8 cellular contexts compared by ENCODE assay signal in genomic region chr14:92039720-92040430, GRCh38. TPM values are rescaled to one million over a fixed set of nuclear protein-coding genes. Genes with fewer than 3 reads are reported as not detected.
DNase-seq lines count a peak whose midpoint lies in the region; ATAC-seq, FAIRE-seq and TF ChIP-seq lines count a peak whose summit lies in the region.

Gene TRIP11, minus strand, starts transcription at chr14:92040059. Its CDS starts 374 bp downstream, at chr14:92039685.

- H3K27ac Mint-ChIP-seq in progenitor cell of endocrine pancreas, result peak within 1 kb of the TSS; percentile 100

- peak within 1 kb of the TSS; percentile 98 for H3K4me3 Mint-ChIP-seq in progenitor cell of endocrine pancreas (ENCODE audit: low read depth)

- H3K9me3 Mint-ChIP-seq in progenitor cell of endocrine pancreas (ENCODE audit: low read depth), result no peaks in the 10 kb centered on the region

- DNase-seq in GM12892 (ENCODE audit: insufficient read length), result peak; percentile 83
- peak; percentile 32 for DNase-seq in NCI-H1436 treated with DMSO at 0.1 percent for 48 hours (lab: John Stamatoyannopoulos, UW)
- peak; percentile 92 for DNase-seq in amniotic epithelial cell (ENCODE audit: low read depth)
- peak; percentile 96 for DNase-seq in left cardiac atrium
- DNase-seq in progenitor cell of endocrine pancreas (ENCODE audit: low spot score, unreplicated experiment), result peak; percentile 83
- peak; percentile 93 for DNase-seq in ureter (ENCODE audit: low spot score)

- TF ChIP-seq POLR2A in GM12892 (IDR thresholded peaks at IDR 0.05; ENCODE audit: low read depth, low read length), result peak; percentile 98

- no peak for TF ChIP-seq CTCF in progenitor cell of endocrine pancreas (IDR thresholded peaks at IDR 0.05; ENCODE audit: unreplicated experiment)

- H3K4me1 Mint-ChIP-seq in progenitor cell of endocrine pancreas (ENCODE audit: low read depth), result peaks cover 21% of the 10 kb centered on the region

- intact Hi-C loops in T-helper 1 cell treated with Interleukin-12 subunit alpha and Interleukin-12 subunit beta and Interleukin-4 antibody, amounts not matched to agents 30 ng/mL and 1 ng/mL, for 36 hours (cut with micrococcal nuclease), result loop anchor here (1.0 to 5.0 kb wide), 7 partner anchors 66 to 754 kb away; partner anchors contain the start of genes ATXN3, GOLGA5 and PPP4R3A
- intact Hi-C loops in left cardiac atrium (cut with DNase I), result no loop called here

- H3K27me3 Mint-ChIP-seq in progenitor cell of endocrine pancreas, result no peaks in the 10 kb centered on the region

- H3K36me3 Mint-ChIP-seq in progenitor cell of endocrine pancreas (ENCODE audit: insufficient read depth), result no peaks in the 10 kb centered on the region

- ATAC-seq in HG02840 (IDR thresholded peaks at IDR 0.05; ENCODE audit: low FRiP score, unreplicated experiment) (peak; percentile 97), left cardiac atrium (peak; percentile 99)

- FAIRE-seq in GM12892 (lab: Jason Lieb, UNC), result peak; percentile 88

RNA-seq across cellular contexts. Expression of gene TRIP11, which starts in this region (rescaled TPM):
- polyA plus RNA-seq in GM12892 (2012; ENCODE audit: missing spikeins), result 16.4 TPM
- total RNA-seq in T-helper 1 cell treated with Interleukin-12 subunit alpha and Interleukin-12 subunit beta and Interleukin-4 antibody, amounts not matched to agents 30 ng/mL and 1 ng/mL, for 36 hours, result 46.7 and 50.4 TPM in 2 replicates
- total RNA-seq in left cardiac atrium (10 to 100 TPM; 54.2 to 59.2 TPM), progenitor cell of endocrine pancreas (58.6 and 60.9 TPM in 2 replicates), ureter (83.5 TPM)

Comparison
In these comparisons a context has a peak if more than half of its experiments do, and no peak if none do; other contexts are left out.
1. Peak in every context shown above with its lines: DNase-seq and ATAC-seq.
2. DNase-seq: peak in every context shown above with its lines; median percentile 96 in left cardiac atrium; 93 in ureter; 92 in amniotic epithelial cell; 83 in GM12892; 83 in progenitor cell of endocrine pancreas; 32 in NCI-H1436 treated with DMSO at 0.1 percent for 48 hours.